In the genomic region with DNA sequence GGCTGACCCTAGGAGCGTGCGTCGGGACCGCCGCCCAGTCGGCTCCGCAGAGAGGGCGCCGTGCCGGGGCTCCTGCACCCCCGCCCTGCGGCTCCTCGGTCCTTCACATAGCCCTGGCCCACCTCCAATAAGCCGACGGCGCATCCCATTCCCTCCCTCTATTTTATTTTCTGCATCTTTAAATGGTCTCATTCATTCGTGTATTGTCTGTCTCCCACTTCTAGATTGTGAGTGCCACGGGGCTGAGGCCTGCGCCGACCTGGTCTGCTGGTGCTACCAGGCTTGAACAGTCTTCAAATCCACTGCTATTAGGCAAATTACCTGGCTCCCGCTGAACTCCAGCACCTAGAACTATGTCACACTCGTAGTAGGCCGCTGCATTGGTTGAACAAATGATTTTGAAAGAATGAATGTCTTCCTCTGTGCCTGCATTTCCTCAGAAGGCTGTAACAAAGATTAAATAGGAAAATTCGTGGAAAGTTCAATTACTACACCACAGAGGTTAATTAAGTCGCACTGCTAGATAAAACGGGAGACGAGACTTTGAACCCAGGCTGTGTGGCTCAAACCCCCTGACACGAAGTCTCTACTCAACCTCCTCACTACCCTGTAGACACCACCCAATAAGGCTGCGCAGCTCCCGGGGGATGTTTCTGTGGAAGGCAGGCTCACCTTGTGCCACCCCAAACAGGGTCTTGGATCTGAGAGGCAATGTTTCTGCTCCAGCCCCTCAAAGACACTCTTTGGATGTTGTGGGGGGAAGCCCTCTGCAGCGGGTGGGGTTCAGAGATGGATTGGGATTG, we compare ENCODE assay signal across 1 cellular context.
TF ChIP-seq lines count a peak whose summit lies in the region.

No MANE protein-coding gene starts in this region.

TF ChIP-seq in HepG2, 621 proteins besides CTCF, POLR2A, EP300 and RAD21:
- TF ChIP-seq ZNF30 (CRISPR knock-in tag; IDR thresholded peaks at IDR 0.05) (0 out of 2 replicates have a peak, but pooled peaks have one; percentile 11), MEIS2 (CRISPR knock-in tag; IDR thresholded peaks at IDR 0.05) (0 out of 2 replicates have a peak, but pooled peaks have one; percentile 62), AGO2 (optimal IDR thresholded peaks at IDR 0.05; ENCODE audit: low read depth, low read length) (peak; percentile 16), ZC3H13 (CRISPR knock-in tag; IDR thresholded peaks at IDR 0.05) (no peak), HOXA3 (CRISPR knock-in tag; IDR thresholded peaks at IDR 0.05) (no peak), ZNF768 (CRISPR knock-in tag; IDR thresholded peaks at IDR 0.05) (peak; percentile 15; the same call in 1 of the 2 replicates), ZNF605 (CRISPR knock-in tag; IDR thresholded peaks at IDR 0.05) (0 out of 2 replicates have a peak, but pooled peaks have one; percentile 26), HNF4A (CRISPR knock-in tag; IDR thresholded peaks at IDR 0.05) (peak; percentile 22; the same call in 1 of the 2 replicates), ZNF24 (IDR thresholded peaks at IDR 0.05) (peak; percentile 56; the same call in 1 of the 2 replicates), ZSCAN20 (CRISPR knock-in tag; IDR thresholded peaks at IDR 0.05; ENCODE audit: borderline replicate concordance) (no peak), ZFX (CRISPR knock-in tag; IDR thresholded peaks at IDR 0.05; ENCODE audit: low read depth) (peak; percentile 5; the same call in 1 of the 2 replicates), SP2 (CRISPR knock-in tag; IDR thresholded peaks at IDR 0.05) (no peak), ZNF263 (CRISPR knock-in tag; IDR thresholded peaks at IDR 0.05) (0 out of 2 replicates have a peak, but pooled peaks have one; percentile 20), SIN3B (IDR thresholded peaks at IDR 0.05; ENCODE audit: low read length) (no peak), MYC (CRISPR knock-in tag; IDR thresholded peaks at IDR 0.05; ENCODE audit: borderline replicate concordance) (0 out of 2 replicates have a peak, but pooled peaks have one; percentile 19), SIN3A (IDR thresholded peaks at IDR 0.05; ENCODE audit: borderline replicate concordance, low read depth, low read length) (0 out of 2 replicates have a peak, but pooled peaks have one; percentile 5), SP4 (CRISPR knock-in tag; IDR thresholded peaks at IDR 0.05) (no peak), HES4 (CRISPR knock-in tag; IDR thresholded peaks at IDR 0.05; ENCODE audit: borderline replicate concordance) (0 out of 2 replicates have a peak, but pooled peaks have one; percentile 16), SATB2 (CRISPR knock-in tag; IDR thresholded peaks at IDR 0.05) (0 out of 2 replicates have a peak, but pooled peaks have one; percentile 43)
- TF ChIP-seq, protein P1, sequence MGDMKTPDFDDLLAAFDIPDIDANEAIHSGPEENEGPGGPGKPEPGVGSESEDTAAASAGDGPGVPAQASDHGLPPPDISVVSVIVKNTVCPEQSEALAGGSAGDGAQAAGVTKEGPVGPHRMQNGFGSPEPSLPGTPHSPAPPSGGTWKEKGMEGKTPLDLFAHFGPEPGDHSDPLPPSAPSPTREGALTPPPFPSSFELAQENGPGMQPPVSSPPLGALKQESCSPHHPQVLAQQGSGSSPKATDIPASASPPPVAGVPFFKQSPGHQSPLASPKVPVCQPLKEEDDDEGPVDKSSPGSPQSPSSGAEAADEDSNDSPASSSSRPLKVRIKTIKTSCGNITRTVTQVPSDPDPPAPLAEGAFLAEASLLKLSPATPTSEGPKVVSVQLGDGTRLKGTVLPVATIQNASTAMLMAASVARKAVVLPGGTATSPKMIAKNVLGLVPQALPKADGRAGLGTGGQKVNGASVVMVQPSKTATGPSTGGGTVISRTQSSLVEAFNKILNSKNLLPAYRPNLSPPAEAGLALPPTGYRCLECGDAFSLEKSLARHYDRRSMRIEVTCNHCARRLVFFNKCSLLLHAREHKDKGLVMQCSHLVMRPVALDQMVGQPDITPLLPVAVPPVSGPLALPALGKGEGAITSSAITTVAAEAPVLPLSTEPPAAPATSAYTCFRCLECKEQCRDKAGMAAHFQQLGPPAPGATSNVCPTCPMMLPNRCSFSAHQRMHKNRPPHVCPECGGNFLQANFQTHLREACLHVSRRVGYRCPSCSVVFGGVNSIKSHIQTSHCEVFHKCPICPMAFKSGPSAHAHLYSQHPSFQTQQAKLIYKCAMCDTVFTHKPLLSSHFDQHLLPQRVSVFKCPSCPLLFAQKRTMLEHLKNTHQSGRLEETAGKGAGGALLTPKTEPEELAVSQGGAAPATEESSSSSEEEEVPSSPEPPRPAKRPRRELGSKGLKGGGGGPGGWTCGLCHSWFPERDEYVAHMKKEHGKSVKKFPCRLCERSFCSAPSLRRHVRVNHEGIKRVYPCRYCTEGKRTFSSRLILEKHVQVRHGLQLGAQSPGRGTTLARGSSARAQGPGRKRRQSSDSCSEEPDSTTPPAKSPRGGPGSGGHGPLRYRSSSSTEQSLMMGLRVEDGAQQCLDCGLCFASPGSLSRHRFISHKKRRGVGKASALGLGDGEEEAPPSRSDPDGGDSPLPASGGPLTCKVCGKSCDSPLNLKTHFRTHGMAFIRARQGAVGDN (CRISPR knock-in tag; IDR thresholded peaks at IDR 0.05), result peak; percentile 18
- TF ChIP-seq, protein P2, sequence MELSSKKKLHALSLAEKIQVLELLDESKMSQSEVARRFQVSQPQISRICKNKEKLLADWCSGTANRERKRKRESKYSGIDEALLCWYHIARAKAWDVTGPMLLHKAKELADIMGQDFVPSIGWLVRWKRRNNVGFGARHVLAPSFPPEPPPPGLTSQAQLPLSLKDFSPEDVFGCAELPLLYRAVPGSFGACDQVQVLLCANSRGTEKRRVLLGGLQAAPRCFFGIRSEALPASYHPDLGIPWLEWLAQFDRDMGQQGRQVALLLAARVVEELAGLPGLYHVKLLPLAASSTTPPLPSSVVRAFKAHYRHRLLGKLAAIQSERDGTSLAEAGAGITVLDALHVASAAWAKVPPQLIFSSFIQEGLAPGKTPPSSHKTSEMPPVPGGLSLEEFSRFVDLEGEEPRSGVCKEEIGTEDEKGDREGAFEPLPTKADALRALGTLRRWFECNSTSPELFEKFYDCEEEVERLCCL (CRISPR knock-in tag; IDR thresholded peaks at IDR 0.05; ENCODE audit: borderline replicate concordance), result 0 out of 2 replicates have a peak, but pooled peaks have one; percentile 30
- TF ChIP-seq, protein P3, sequence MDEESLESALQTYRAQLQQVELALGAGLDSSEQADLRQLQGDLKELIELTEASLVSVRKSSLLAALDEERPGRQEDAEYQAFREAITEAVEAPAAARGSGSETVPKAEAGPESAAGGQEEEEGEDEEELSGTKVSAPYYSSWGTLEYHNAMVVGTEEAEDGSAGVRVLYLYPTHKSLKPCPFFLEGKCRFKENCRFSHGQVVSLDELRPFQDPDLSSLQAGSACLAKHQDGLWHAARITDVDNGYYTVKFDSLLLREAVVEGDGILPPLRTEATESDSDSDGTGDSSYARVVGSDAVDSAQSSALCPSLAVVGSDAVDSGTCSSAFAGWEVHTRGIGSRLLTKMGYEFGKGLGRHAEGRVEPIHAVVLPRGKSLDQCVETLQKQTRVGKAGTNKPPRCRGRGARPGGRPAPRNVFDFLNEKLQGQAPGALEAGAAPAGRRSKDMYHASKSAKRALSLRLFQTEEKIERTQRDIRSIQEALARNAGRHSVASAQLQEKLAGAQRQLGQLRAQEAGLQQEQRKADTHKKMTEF (CRISPR knock-in tag; IDR thresholded peaks at IDR 0.05), result peak; percentile 9; the same call in 1 of the 2 replicates
- TF ChIP-seq, protein P4, sequence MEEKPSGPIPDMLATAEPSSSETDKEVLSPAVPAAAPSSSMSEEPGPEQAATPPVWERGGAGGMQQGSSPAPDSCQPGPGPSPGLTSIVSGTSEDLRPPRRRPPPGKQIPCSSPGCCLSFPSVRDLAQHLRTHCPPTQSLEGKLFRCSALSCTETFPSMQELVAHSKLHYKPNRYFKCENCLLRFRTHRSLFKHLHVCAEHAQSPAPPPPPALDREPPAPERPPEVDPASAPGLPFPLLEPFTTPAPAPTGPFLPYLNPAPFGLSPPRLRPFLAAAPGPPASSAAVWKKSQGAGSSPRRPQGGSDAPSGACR (CRISPR knock-in tag; IDR thresholded peaks at IDR 0.05), result no peak
- TF ChIP-seq, protein P5, sequence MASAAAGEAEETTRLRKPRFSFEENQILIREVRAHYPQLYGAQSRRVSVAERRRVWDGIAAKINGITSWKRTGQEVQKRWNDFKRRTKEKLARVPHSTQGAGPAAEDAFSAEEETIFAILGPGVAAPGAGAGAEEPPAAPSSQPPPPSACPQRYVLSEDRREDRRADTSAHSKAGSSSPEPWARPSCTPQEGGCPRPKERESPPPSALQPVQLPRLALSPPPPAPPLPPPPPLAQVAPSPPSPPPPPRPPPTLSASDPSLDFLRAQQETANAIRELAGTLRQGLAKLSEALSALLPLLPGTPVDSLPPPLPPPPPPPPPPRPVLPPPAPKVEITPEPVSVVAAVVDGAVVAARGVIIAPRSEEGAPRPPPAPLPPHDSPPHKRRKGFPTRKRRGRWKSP (CRISPR knock-in tag; IDR thresholded peaks at IDR 0.05), result peak; percentile 67; the same call in 1 of the 2 replicates
- TF ChIP-seq, protein P6, sequence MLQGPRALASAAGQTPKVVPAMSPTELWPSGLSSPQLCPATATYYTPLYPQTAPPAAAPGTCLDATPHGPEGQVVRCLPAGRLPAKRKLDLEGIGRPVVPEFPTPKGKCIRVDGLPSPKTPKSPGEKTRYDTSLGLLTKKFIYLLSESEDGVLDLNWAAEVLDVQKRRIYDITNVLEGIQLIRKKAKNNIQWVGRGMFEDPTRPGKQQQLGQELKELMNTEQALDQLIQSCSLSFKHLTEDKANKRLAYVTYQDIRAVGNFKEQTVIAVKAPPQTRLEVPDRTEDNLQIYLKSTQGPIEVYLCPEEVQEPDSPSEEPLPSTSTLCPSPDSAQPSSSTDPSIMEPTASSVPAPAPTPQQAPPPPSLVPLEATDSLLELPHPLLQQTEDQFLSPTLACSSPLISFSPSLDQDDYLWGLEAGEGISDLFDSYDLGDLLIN (CRISPR knock-in tag; IDR thresholded peaks at IDR 0.05; ENCODE audit: borderline replicate concordance), result 0 out of 2 replicates have a peak, but pooled peaks have one; percentile 41
- TF ChIP-seq, protein P7, sequence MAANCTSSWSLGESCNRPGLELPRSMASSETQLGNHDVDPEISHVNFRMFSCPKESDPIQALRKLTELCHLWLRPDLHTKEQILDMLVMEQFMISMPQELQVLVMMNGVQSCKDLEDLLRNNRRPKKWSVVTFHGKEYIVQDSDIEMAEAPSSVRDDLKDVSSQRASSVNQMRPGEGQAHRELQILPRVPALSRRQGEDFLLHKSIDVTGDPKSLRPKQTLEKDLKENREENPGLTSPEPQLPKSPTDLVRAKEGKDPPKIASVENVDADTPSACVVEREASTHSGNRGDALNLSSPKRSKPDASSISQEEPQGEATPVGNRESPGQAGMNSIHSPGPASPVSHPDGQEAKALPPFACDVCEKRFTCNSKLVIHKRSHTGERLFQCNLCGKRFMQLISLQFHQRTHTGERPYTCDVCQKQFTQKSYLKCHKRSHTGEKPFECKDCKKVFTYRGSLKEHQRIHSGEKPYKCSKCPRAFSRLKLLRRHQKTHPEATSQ (CRISPR knock-in tag; IDR thresholded peaks at IDR 0.05; ENCODE audit: borderline replicate concordance), result no peak
- TF ChIP-seq, protein P8, sequence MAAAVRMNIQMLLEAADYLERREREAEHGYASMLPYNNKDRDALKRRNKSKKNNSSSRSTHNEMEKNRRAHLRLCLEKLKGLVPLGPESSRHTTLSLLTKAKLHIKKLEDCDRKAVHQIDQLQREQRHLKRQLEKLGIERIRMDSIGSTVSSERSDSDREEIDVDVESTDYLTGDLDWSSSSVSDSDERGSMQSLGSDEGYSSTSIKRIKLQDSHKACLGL (CRISPR knock-in tag; IDR thresholded peaks at IDR 0.05), result 0 out of 2 replicates have a peak, but pooled peaks have one; percentile 11
- TF ChIP-seq, protein P9, sequence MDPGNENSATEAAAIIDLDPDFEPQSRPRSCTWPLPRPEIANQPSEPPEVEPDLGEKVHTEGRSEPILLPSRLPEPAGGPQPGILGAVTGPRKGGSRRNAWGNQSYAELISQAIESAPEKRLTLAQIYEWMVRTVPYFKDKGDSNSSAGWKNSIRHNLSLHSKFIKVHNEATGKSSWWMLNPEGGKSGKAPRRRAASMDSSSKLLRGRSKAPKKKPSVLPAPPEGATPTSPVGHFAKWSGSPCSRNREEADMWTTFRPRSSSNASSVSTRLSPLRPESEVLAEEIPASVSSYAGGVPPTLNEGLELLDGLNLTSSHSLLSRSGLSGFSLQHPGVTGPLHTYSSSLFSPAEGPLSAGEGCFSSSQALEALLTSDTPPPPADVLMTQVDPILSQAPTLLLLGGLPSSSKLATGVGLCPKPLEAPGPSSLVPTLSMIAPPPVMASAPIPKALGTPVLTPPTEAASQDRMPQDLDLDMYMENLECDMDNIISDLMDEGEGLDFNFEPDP (CRISPR knock-in tag; conservative IDR thresholded peaks at IDR 0.05), result 0 out of 2 replicates have a peak, but pooled peaks have one; percentile 38
